Comparison of ENCODE assay signal across 2 cellular contexts in the genomic region with DNA sequence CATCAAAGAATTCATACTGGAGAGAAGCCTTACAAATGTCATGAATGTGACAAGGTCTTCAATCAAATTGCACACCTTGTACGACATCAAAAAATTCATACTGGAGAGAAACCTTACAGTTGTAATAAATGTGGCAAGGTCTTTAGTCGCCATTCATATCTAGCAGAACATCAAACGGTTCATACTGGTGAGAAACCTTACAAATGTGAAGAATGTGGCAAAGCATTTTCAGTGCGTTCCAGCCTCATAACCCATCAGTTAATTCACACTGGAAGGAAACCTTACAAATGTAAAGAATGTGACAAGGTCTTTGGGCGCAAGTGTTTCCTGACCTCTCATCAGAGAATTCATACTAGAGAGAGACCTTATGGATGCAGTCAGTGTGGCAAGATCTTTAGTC.
TF ChIP-seq lines count a peak whose summit lies in the region.

No MANE protein-coding gene starts in this region.

TF ChIP-seq in HepG2, 621 proteins besides CTCF, POLR2A, EP300 and RAD21:
- TF ChIP-seq, protein P1, sequence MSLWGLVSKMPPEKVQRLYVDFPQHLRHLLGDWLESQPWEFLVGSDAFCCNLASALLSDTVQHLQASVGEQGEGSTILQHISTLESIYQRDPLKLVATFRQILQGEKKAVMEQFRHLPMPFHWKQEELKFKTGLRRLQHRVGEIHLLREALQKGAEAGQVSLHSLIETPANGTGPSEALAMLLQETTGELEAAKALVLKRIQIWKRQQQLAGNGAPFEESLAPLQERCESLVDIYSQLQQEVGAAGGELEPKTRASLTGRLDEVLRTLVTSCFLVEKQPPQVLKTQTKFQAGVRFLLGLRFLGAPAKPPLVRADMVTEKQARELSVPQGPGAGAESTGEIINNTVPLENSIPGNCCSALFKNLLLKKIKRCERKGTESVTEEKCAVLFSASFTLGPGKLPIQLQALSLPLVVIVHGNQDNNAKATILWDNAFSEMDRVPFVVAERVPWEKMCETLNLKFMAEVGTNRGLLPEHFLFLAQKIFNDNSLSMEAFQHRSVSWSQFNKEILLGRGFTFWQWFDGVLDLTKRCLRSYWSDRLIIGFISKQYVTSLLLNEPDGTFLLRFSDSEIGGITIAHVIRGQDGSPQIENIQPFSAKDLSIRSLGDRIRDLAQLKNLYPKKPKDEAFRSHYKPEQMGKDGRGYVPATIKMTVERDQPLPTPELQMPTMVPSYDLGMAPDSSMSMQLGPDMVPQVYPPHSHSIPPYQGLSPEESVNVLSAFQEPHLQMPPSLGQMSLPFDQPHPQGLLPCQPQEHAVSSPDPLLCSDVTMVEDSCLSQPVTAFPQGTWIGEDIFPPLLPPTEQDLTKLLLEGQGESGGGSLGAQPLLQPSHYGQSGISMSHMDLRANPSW (CRISPR knock-in tag; IDR thresholded peaks at IDR 0.05; ENCODE audit: borderline replicate concordance) = no peak
- TF ChIP-seq ZNF124 (CRISPR knock-in tag; IDR thresholded peaks at IDR 0.05) = no peak
- TF ChIP-seq ARID3A (IDR thresholded peaks at IDR 0.05; ENCODE audit: low read depth, low read length) = no peak
- TF ChIP-seq ZBTB3 (CRISPR knock-in tag; IDR thresholded peaks at IDR 0.05; ENCODE audit: borderline replicate concordance, low read depth) = no peak
- TF ChIP-seq ZNF383 (CRISPR knock-in tag; IDR thresholded peaks at IDR 0.05; ENCODE audit: borderline replicate concordance) = no peak
- no peak for TF ChIP-seq HNRNPH1 (optimal IDR thresholded peaks at IDR 0.05; ENCODE audit: low read depth, low read length)

TF ChIP-seq in liver, 16 proteins besides CTCF, POLR2A, EP300 and RAD21:
- TF ChIP-seq, protein P2, sequence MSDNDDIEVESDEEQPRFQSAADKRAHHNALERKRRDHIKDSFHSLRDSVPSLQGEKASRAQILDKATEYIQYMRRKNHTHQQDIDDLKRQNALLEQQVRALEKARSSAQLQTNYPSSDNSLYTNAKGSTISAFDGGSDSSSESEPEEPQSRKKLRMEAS (IDR thresholded peaks at IDR 0.05) = no peak
- TF ChIP-seq, protein P3, sequence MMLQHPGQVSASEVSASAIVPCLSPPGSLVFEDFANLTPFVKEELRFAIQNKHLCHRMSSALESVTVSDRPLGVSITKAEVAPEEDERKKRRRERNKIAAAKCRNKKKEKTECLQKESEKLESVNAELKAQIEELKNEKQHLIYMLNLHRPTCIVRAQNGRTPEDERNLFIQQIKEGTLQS (IDR thresholded peaks at IDR 0.05) = no peak
- TF ChIP-seq YY1 (IDR thresholded peaks at IDR 0.05) = no peak
- no peak for TF ChIP-seq GABPA (IDR thresholded peaks at IDR 0.05 in 1 of 2, conservative IDR thresholded peaks at IDR 0.05 in 1 of 2)
- no peak for TF ChIP-seq HNF4A (conservative IDR thresholded peaks at IDR 0.05)
- TF ChIP-seq FOXA1 (IDR thresholded peaks at IDR 0.05) = no peak
- no peak for TF ChIP-seq RXRA (IDR thresholded peaks at IDR 0.05)
- TF ChIP-seq JUND (IDR thresholded peaks at IDR 0.05) = no peak
- no peak for TF ChIP-seq EGR1 (IDR thresholded peaks at IDR 0.05; ENCODE audit: low read depth in 2 of 2)
- TF ChIP-seq FOXA2 (IDR thresholded peaks at IDR 0.05) = no peak
- no peak for TF ChIP-seq REST (IDR thresholded peaks at IDR 0.05)
- no peak for TF ChIP-seq NR2F2 (IDR thresholded peaks at IDR 0.05)
- TF ChIP-seq ZBTB33 (IDR thresholded peaks at IDR 0.05) = no peak
- no peak for TF ChIP-seq SP1 (IDR thresholded peaks at IDR 0.05)
- TF ChIP-seq HNF4G (IDR thresholded peaks at IDR 0.05) = no peak
- no peak for TF ChIP-seq TAF1 (conservative IDR thresholded peaks at IDR 0.05)
